In genomic region chr7:124413029-124413428, GRCh38 we compare ENCODE assay signal across 16 cellular contexts.
A peak's percentile ranks its signal among the peaks of the same experiment; 100 is the strongest.
DNase-seq lines count a peak whose midpoint lies in the region; ATAC-seq and TF ChIP-seq lines count a peak whose summit lies in the region.
"Had no signal": no experiment of that assay in that cellular context is flagged by ENCODE, and none has a peak within 500 bp of the region (broad histone marks: within the 10 kb centered on the region; RNA-seq: fewer than 3 reads in every experiment).

No MANE protein-coding gene starts in this region.

- H3K27ac ChIP-seq in heart right ventricle, result no peak overlapping the region
- no peak overlapping the region for H3K27ac ChIP-seq in OCI-LY3 (ENCODE audit: low read length)
- H3K27ac ChIP-seq: 22Rv1, RWPE1 had no signal

- intact Hi-C loops in Right ventricle myocardium inferior (cut with DNase I), result no loop called here
- intact Hi-C loops in heart right ventricle (cut with DNase I), result no loop called here

- peak overlapping the region; percentile 97 for H2AFZ ChIP-seq in OCI-LY3 (ENCODE audit: low read depth, low read length)

- no peak overlapping the region for H3K4me3 ChIP-seq in heart right ventricle
- peak overlapping the region; percentile 75 for H3K4me3 ChIP-seq in OCI-LY3 (ENCODE audit: low read length)
- no peak overlapping the region for H3K4me3 ChIP-seq in H7 (ENCODE audit: insufficient read depth, low read depth, low read length)

- no peaks in the 10 kb centered on the region for H3K79me2 ChIP-seq in OCI-LY3 (ENCODE audit: low read length)

- H3K9ac ChIP-seq in OCI-LY3 (ENCODE audit: low read length), result no peak overlapping the region

- H4K20me1 ChIP-seq in OCI-LY3 (ENCODE audit: insufficient read depth, low read length), result no peaks in the 10 kb centered on the region

- H3K9me3 ChIP-seq in heart right ventricle, result no peaks in the 10 kb centered on the region
- no peaks in the 10 kb centered on the region for H3K9me3 ChIP-seq in OCI-LY3 (ENCODE audit: insufficient read depth, low read length)

- H3K36me3 ChIP-seq in heart right ventricle (no peaks in the 10 kb centered on the region), OCI-LY3 (replicated peaks; ENCODE audit: low read depth, low read length) (no peaks in the 10 kb centered on the region), H7 (replicated peaks; ENCODE audit: control insufficient read depth, insufficient read depth, low read length) (no peaks in the 10 kb centered on the region)

- peak; percentile 11 for DNase-seq in Right ventricle myocardium inferior (ENCODE audit: missing footprints)
- DNase-seq in heart right ventricle, result no peak
- no peak for DNase-seq in D341Med (ENCODE audit: low spot score)
- no peak for DNase-seq in H7
- no peak for DNase-seq in GM20000 (ENCODE audit: low spot score)
- DNase-seq: NCI-H187, NCI-H2107, NCI-H226, NCI-H524, NCI-H82, PC-3 had no signal

- 35 to 42% methylated on average over 3 of the region's 3 CpGs for WGBS in heart right ventricle, 2 donors

- no peak for ATAC-seq in Right ventricle myocardium inferior
- ATAC-seq in heart right ventricle, result no peak
- ATAC-seq in HG03439 (IDR thresholded peaks at IDR 0.05; ENCODE audit: unreplicated experiment), result peak; percentile 60
- no peak for ATAC-seq in HG02981 (IDR thresholded peaks at IDR 0.05; ENCODE audit: unreplicated experiment)
- ATAC-seq: PC-3 had no signal

- H3K4me2 ChIP-seq in OCI-LY3 (ENCODE audit: low read length), result peak overlapping the region; percentile 80

- H3K4me1 ChIP-seq in heart right ventricle, result peaks cover 0 to 9% (median 0%) of the 10 kb centered on the region in 9 donors
- peaks cover 7% of the 10 kb centered on the region; the same call in 1 of the 2 replicates for H3K4me1 ChIP-seq in OCI-LY3 (ENCODE audit: low read length)

- H3K27me3 ChIP-seq in heart right ventricle, result no peaks in the 10 kb centered on the region
- H3K27me3 ChIP-seq in OCI-LY3 (ENCODE audit: low read depth, low read length), result no peaks in the 10 kb centered on the region
- no peaks in the 10 kb centered on the region for H3K27me3 ChIP-seq in H7 (ENCODE audit: control insufficient read depth, insufficient read depth, low read length)

- no peak for TF ChIP-seq CTCF in heart right ventricle (IDR thresholded peaks at IDR 0.05)
- no peak for TF ChIP-seq CTCF in OCI-LY3 (IDR thresholded peaks at IDR 0.05; ENCODE audit: low read depth, low read length)
- no peak for TF ChIP-seq CTCF in GM20000 (IDR thresholded peaks at IDR 0.05; ENCODE audit: extremely low read depth, missing control alignments)
